18 cellular contexts compared by ENCODE assay signal in genomic region chr4:181766061-181766460, GRCh38.
DNase-seq lines count a peak whose midpoint lies in the region; ATAC-seq and TF ChIP-seq lines count a peak whose summit lies in the region.
"Had no signal": no experiment of that assay in that cellular context is flagged by ENCODE, and none has a peak within 500 bp of the region (broad histone marks: within the 10 kb centered on the region; RNA-seq: fewer than 3 reads in every experiment).

No MANE protein-coding gene starts in this region.

- no peak for TF ChIP-seq EP300 in esophagus muscularis mucosa (IDR thresholded peaks at IDR 0.05)

- H3K4ac ChIP-seq in mesenchymal stem cell (ENCODE audit: low read depth in 1 of 2, low read length in 2 of 2): no peak overlapping the region

- H3K4me1 ChIP-seq in GM23338 (ENCODE audit: insufficient read depth): no peaks in the 10 kb centered on the region
- no peaks in the 10 kb centered on the region for H3K4me1 ChIP-seq in mesenchymal stem cell (ENCODE audit: control insufficient read depth, insufficient read depth, low read depth, low read length)
- no peaks in the 10 kb centered on the region for H3K4me1 ChIP-seq in esophagus muscularis mucosa
- H3K4me1 ChIP-seq in ascending aorta: no peaks in the 10 kb centered on the region
- no peaks in the 10 kb centered on the region for H3K4me1 ChIP-seq in BE2C

- no peak overlapping the region for H3K14ac ChIP-seq in mesenchymal stem cell (ENCODE audit: low read length in 2 of 2)

- H3K36me3 ChIP-seq in GM23338 (ENCODE audit: insufficient read depth) (no peaks in the 10 kb centered on the region), mesenchymal stem cell (ENCODE audit: control insufficient read depth in 1 of 2, insufficient read depth in 2 of 2, low read depth in 1 of 2, low read length in 2 of 2) (no peaks in the 10 kb centered on the region), esophagus muscularis mucosa (no peaks in the 10 kb centered on the region), ascending aorta (no peaks in the 10 kb centered on the region), BE2C (no peaks in the 10 kb centered on the region)

- no peak overlapping the region for H2BK12ac ChIP-seq in mesenchymal stem cell (ENCODE audit: low read length in 2 of 2)

- DNase-seq in GM23338 (ENCODE audit: low spot score) (no peak), M059J (ENCODE audit: low read depth) (peak; percentile 54), mesenchymal stem cell (no peak), esophagus muscularis mucosa (ENCODE audit: extremely low spot score) (no peak), ascending aorta (ENCODE audit: low spot score in 2 of 2) (no peak), BE2C (no peak)
- DNase-seq: CD4-positive, CD25-positive, alpha-beta regulatory T cell; H7; KBM-7; NCI-H1417; NCI-H187; NCI-H2107; NCI-H510A; NCI-H774; SHP77 had no signal

- WGBS in mesenchymal stem cell: 83% methylated on average over 8 of the region's 8 CpGs
- WGBS in esophagus muscularis mucosa: 87% methylated on average over 8 of the region's 8 CpGs

- H3K9me3 Mint-ChIP-seq in GM23338: no peaks in the 10 kb centered on the region

- no peaks in the 10 kb centered on the region for H4K20me1 ChIP-seq in GM23338 (replicated peaks; ENCODE audit: insufficient read depth)

- no peak overlapping the region for H3K18ac ChIP-seq in mesenchymal stem cell (ENCODE audit: low read depth in 1 of 2, low read length in 2 of 2)

- no peaks in the 10 kb centered on the region for H3K79me2 ChIP-seq in GM23338 (replicated peaks; ENCODE audit: insufficient read depth)

- H3K9me2 ChIP-seq in GM23338 (ENCODE audit: insufficient read depth): no peaks in the 10 kb centered on the region

- H3K23ac ChIP-seq in mesenchymal stem cell (ENCODE audit: low read length in 2 of 2): no peak overlapping the region

- H2BK15ac ChIP-seq in mesenchymal stem cell (ENCODE audit: low read depth, poor library complexity, severe bottlenecking): no peak overlapping the region

- no peaks in the 10 kb centered on the region for H3K27me3 ChIP-seq in GM23338 (ENCODE audit: insufficient read depth)
- H3K27me3 ChIP-seq in mesenchymal stem cell (ENCODE audit: control insufficient read depth in 1 of 2, insufficient read depth in 1 of 2, low read length in 2 of 2): no peaks in the 10 kb centered on the region
- no peaks in the 10 kb centered on the region for H3K27me3 ChIP-seq in esophagus muscularis mucosa
- no peaks in the 10 kb centered on the region for H3K27me3 ChIP-seq in ascending aorta
- no peaks in the 10 kb centered on the region for H3K27me3 ChIP-seq in BE2C

- TF ChIP-seq CTCF in GM23338 (conservative IDR thresholded peaks at IDR 0.05; ENCODE audit: low read depth in 2 of 2): no peak
- TF ChIP-seq CTCF in esophagus muscularis mucosa (IDR thresholded peaks at IDR 0.05): no peak
- no peak for TF ChIP-seq CTCF in ascending aorta (IDR thresholded peaks at IDR 0.05)
- TF ChIP-seq CTCF in BE2C (IDR thresholded peaks at IDR 0.05; ENCODE audit: low read depth, low read length): no peak

- H3K4me2 ChIP-seq in GM23338: no peak overlapping the region
- H3K4me2 ChIP-seq in mesenchymal stem cell (ENCODE audit: low read length, poor library complexity, severe bottlenecking): no peak overlapping the region

- H3K4me3 ChIP-seq in GM23338: no peak overlapping the region
- peak overlapping the region in 1 of 2 experiments; percentile 64 for H3K4me3 ChIP-seq in mesenchymal stem cell (ENCODE audit: insufficient read depth in 1 of 2, low read depth in 1 of 2, low read length in 2 of 2)
- no peak overlapping the region for H3K4me3 ChIP-seq in esophagus muscularis mucosa
- no peak overlapping the region for H3K4me3 ChIP-seq in ascending aorta
- no peak overlapping the region for H3K4me3 ChIP-seq in BE2C (ENCODE audit: low read depth, low read length)
- H3K4me3 ChIP-seq: SK-N-MC had no signal

- H3K9ac ChIP-seq in mesenchymal stem cell (ENCODE audit: low read length): peak overlapping the region; percentile 68

- no peaks in the 10 kb centered on the region for H3K9me3 ChIP-seq in mesenchymal stem cell (ENCODE audit: control insufficient read depth, low read length)
- no peaks in the 10 kb centered on the region for H3K9me3 ChIP-seq in esophagus muscularis mucosa
- no peaks in the 10 kb centered on the region for H3K9me3 ChIP-seq in ascending aorta
- H3K9me3 ChIP-seq in BE2C: no peaks in the 10 kb centered on the region

- intact Hi-C loops in esophagus muscularis mucosa (cut with DNase I) (no loop called here), ascending aorta (cut with DNase I) (no loop called here)

- ATAC-seq in GM23338 (no peak), GM19395 (IDR thresholded peaks at IDR 0.05; ENCODE audit: unreplicated experiment) (no peak)

- H3K27ac ChIP-seq in GM23338 (ENCODE audit: low read depth): no peak overlapping the region
- no peak overlapping the region for H3K27ac ChIP-seq in mesenchymal stem cell (ENCODE audit: low read length, poor library complexity, severe bottlenecking)
- no peak overlapping the region for H3K27ac ChIP-seq in esophagus muscularis mucosa (replicated peaks in 1 of 4)
- H3K27ac ChIP-seq in ascending aorta: no peak overlapping the region
- H3K27ac ChIP-seq: SK-N-MC had no signal

- no peak overlapping the region for H4K91ac ChIP-seq in mesenchymal stem cell (ENCODE audit: low read length)

- no peaks in the 10 kb centered on the region for H3F3A ChIP-seq in GM23338 (replicated peaks; ENCODE audit: low read depth)

- TF ChIP-seq POLR2A in esophagus muscularis mucosa (IDR thresholded peaks at IDR 0.05; ENCODE audit: low read depth): no peak

- no peaks in the 10 kb centered on the region; the same call in 2 of the 3 replicates for H3K4me1 Mint-ChIP-seq in GM23338
- H3K4me1 Mint-ChIP-seq: B cell; CD4-positive, CD25-positive, alpha-beta regulatory T cell had no signal

- no peak overlapping the region for H2AK5ac ChIP-seq in mesenchymal stem cell (ENCODE audit: low read length, severe bottlenecking)

- peaks cover 2% of the 10 kb centered on the region for H3K27me3 Mint-ChIP-seq in GM23338 (ENCODE audit: insufficient read depth, low read depth, poor library complexity)
- H3K27me3 Mint-ChIP-seq: B cell; CD4-positive, CD25-positive, alpha-beta regulatory T cell had no signal

- H3K4me3 Mint-ChIP-seq in GM23338: no peak overlapping the region
- H3K4me3 Mint-ChIP-seq: B cell; CD4-positive, CD25-positive, alpha-beta regulatory T cell had no signal

- H3K36me3 Mint-ChIP-seq in GM23338 (ENCODE audit: low read depth): no peaks in the 10 kb centered on the region; the same call in 2 of the 3 replicates
- H3K36me3 Mint-ChIP-seq: CD4-positive, CD25-positive, alpha-beta regulatory T cell had no signal

- H2BK5ac ChIP-seq in mesenchymal stem cell (ENCODE audit: low read depth, low read length, poor library complexity, severe bottlenecking): no peak overlapping the region

- H3K27ac Mint-ChIP-seq in GM23338: no peak overlapping the region
- H3K27ac Mint-ChIP-seq: B cell; CD4-positive, CD25-positive, alpha-beta regulatory T cell had no signal

- H2BK120ac ChIP-seq in mesenchymal stem cell (ENCODE audit: low read depth, low read length): no peak overlapping the region

- no peak overlapping the region for H4K8ac ChIP-seq in mesenchymal stem cell (ENCODE audit: low read length)

- peak overlapping the region; percentile 87 for H2AFZ ChIP-seq in GM23338
- H2AFZ ChIP-seq in mesenchymal stem cell (ENCODE audit: low read depth, low read length): no peak overlapping the region

- H3K79me1 ChIP-seq in mesenchymal stem cell (replicated peaks; ENCODE audit: low read length, poor library complexity, severe bottlenecking): no peaks in the 10 kb centered on the region

TF ChIP-seq in GM23338, 12 proteins besides CTCF, POLR2A, EP300 and RAD21 (continues in another document):
- no peak for TF ChIP-seq EZH2phosphoT487 (IDR thresholded peaks at IDR 0.05; ENCODE audit: unreplicated experiment)
- no peak for TF ChIP-seq REST (IDR thresholded peaks at IDR 0.05; ENCODE audit: unreplicated experiment)
